Comparison of ENCODE assay signal across 9 cellular contexts in genomic region chr1:234486858-234487830, GRCh38. TPM values are rescaled to one million over a fixed set of nuclear protein-coding genes. Genes with fewer than 3 reads are reported as not detected.
A peak's percentile ranks its signal among the peaks of the same experiment; 100 is the strongest.
DNase-seq lines count a peak whose midpoint lies in the region; ATAC-seq, FAIRE-seq and TF ChIP-seq lines count a peak whose summit lies in the region.
"Had no signal": no experiment of that assay in that cellular context is flagged by ENCODE, and none has a peak within 500 bp of the region (broad histone marks: within the 10 kb centered on the region; RNA-seq: fewer than 3 reads in every experiment).

No MANE protein-coding gene starts in this region.

- ATAC-seq in HG03025 (IDR thresholded peaks at IDR 0.05; ENCODE audit: low FRiP score, unreplicated experiment), result no peak
- ATAC-seq in HG02885 (IDR thresholded peaks at IDR 0.05; ENCODE audit: poor library complexity, unreplicated experiment), result no peak

- no peak overlapping the region for H3K4me3 Mint-ChIP-seq in osteocyte (ENCODE audit: unreplicated experiment)
- H3K4me3 Mint-ChIP-seq: activated naive CD8-positive, alpha-beta T cell had no signal

- peaks cover 17% of the 10 kb centered on the region for H3K27me3 Mint-ChIP-seq in osteocyte (ENCODE audit: unreplicated experiment)
- H3K27me3 Mint-ChIP-seq: activated naive CD8-positive, alpha-beta T cell had no signal

- TF ChIP-seq CTCF in LNCAP (IDR thresholded peaks at IDR 0.05) (peak; percentile 89), fibroblast of mammary gland (conservative IDR thresholded peaks at IDR 0.05; ENCODE audit: control insufficient read depth, insufficient read depth, low read depth, low read length) (peak; percentile 89), osteocyte (IDR thresholded peaks at IDR 0.05) (peak; percentile 79)

- DNase-seq in NCI-H2171 treated with DMSO at 0.1 percent for 48 hours (lab: John Stamatoyannopoulos, UW), result peak; percentile 54
- DNase-seq in NCI-H2171 (lab: John Stamatoyannopoulos, UW), result no peak
- peak; percentile 87 for DNase-seq in fibroblast of mammary gland (ENCODE audit: low read depth)
- no peak for DNase-seq in osteocyte (ENCODE audit: extremely low spot score, unreplicated experiment)

- H3K4me1 Mint-ChIP-seq in osteocyte (ENCODE audit: unreplicated experiment), result peaks cover 6% of the 10 kb centered on the region

- H3K27ac Mint-ChIP-seq in osteocyte (ENCODE audit: unreplicated experiment), result no peak overlapping the region

- FAIRE-seq in TTC549 (lab: Jason Lieb, UNC), result peak; percentile 95

- H3K9me3 Mint-ChIP-seq in osteocyte (ENCODE audit: unreplicated experiment), result no peaks in the 10 kb centered on the region

- no peak overlapping the region for H3K4me3 ChIP-seq in fibroblast of mammary gland (ENCODE audit: control insufficient read depth, low read depth, low read length)

- H3K36me3 Mint-ChIP-seq in osteocyte (ENCODE audit: unreplicated experiment), result no peaks in the 10 kb centered on the region
- H3K36me3 Mint-ChIP-seq: activated naive CD8-positive, alpha-beta T cell had no signal

RNA-seq across cellular contexts. Expression of gene TARBP1, which starts 8.2 kb away (rescaled TPM):
- total RNA-seq in osteocyte, result 19.0 and 21.4 TPM in 2 replicates

Comparison
In these comparisons a context has a peak if more than half of its experiments do, and no peak if none do; other contexts are left out.
1. DNase-seq: peak in NCI-H2171 treated with DMSO at 0.1 percent for 48 hours (single experiment) and fibroblast of mammary gland (single experiment); none in NCI-H2171 (single experiment) and osteocyte (single experiment).
2. Peak in every context shown above with its lines, with median percentiles within 50 percentile points of each other: CTCF ChIP-seq.